In the genomic region with DNA sequence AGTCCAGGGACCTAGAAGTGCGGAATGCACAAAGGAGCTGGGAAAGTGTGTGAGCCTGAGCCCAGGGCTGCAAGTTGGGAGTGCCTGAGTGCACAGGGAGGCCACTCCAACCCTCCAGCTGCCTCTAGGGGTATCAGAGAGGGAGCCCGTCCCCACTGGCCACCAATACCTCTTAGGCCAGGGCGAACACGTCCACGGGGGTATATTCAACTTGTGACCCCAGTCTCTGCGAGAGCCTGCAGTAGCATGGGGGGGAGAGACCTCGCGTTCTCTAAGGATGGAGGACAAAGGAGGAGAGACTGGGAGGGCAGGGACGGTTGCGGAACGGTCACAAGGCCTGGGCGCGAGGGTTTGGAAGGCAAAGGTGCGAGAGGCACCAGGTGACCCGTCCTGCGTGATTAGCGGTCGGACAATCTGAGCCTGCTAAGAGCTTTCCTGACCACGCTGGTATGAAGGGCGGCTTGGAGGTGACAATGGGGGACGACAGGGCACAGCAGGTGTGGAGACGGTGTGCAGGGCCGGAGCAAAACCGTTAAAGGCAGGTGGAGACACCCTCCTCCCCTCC, we compare ENCODE assay signal across 6 cellular contexts. TPM values are rescaled to one million over a fixed set of nuclear protein-coding genes. Genes with fewer than 3 reads are reported as not detected.
A peak's percentile ranks its signal among the peaks of the same experiment; 100 is the strongest.
DNase-seq lines count a peak whose midpoint lies in the region; ATAC-seq and TF ChIP-seq lines count a peak whose summit lies in the region.

No MANE protein-coding gene starts in this region.

- TF ChIP-seq POLR2A in thyroid gland (IDR thresholded peaks at IDR 0.05) = no peak

- H3K9me2 ChIP-seq in PC-9 (ENCODE audit: insufficient read depth) = no peaks in the 10 kb centered on the region

- peaks cover 14% of the 10 kb centered on the region for H3K79me2 ChIP-seq in PC-9 (ENCODE audit: low read depth)

- peak overlapping the region; percentile 90 for H3K4me2 ChIP-seq in PC-9

- peak overlapping the region; percentile 69 for H2AFZ ChIP-seq in PC-9

- POLR2A ChIA-PET in PC-9 (lab: Charles Lee; ENCODE audit: unreplicated experiment) = interaction anchor here (0.5 kb wide), 1 partner anchor 363 kb away, joined by 5 read pairs; no protein-coding TSS in a partner anchor

- ATAC-seq in heart right ventricle = peak in 3 of 8 donors; percentile 1 to 8 (median 2)
- ATAC-seq in GM19467 (IDR thresholded peaks at IDR 0.05; ENCODE audit: unreplicated experiment) = no peak

- intact Hi-C loops in PC-9 (cut with micrococcal nuclease; ENCODE audit: unreplicated experiment) = no loop called here
- intact Hi-C loops in heart right ventricle (cut with DNase I) = loop anchor here in 1 of 10 donors (5.0 kb wide), 1 partner anchor 40 kb away; no protein-coding TSS in a partner anchor
- intact Hi-C loops in thyroid gland (cut with DNase I) = no loop called here

- H3K4me1 ChIP-seq in BE2C (peaks cover 3% of the 10 kb centered on the region; the same call in 1 of the 2 replicates), PC-9 (replicated peaks; ENCODE audit: insufficient read depth) (peaks cover 42% of the 10 kb centered on the region), heart right ventricle (peaks cover 12 to 56% (median 46%) of the 10 kb centered on the region in 9 donors), thyroid gland (peaks cover 17% of the 10 kb centered on the region in 2 donors)

- H3K27me3 ChIP-seq in BE2C = no peaks in the 10 kb centered on the region
- no peaks in the 10 kb centered on the region for H3K27me3 ChIP-seq in PC-9 (ENCODE audit: insufficient read depth, low read depth)
- H3K27me3 ChIP-seq in heart right ventricle = peaks cover 0 to 5% (median 0%) of the 10 kb centered on the region in 7 donors
- no peaks in the 10 kb centered on the region for H3K27me3 ChIP-seq in thyroid gland

- DNase-seq in BE2C (peak; percentile 33), PC-9 (peak in 1 of 2 experiments; percentile 23), heart right ventricle (no peak), thyroid gland (peak in 1 of 2 donors; percentile 31), NCI-H128 (lab: John Stamatoyannopoulos, UW; ENCODE audit: unreplicated experiment) (no peak)

- CTCF ChIA-PET in PC-9 (lab: Charles Lee) = no interaction called here

- WGBS in heart right ventricle, 2 donors = 14 to 18% methylated on average over 24 of the region's 24 CpGs
- 5 to 14% methylated on average over 23 to 24 of the region's 24 CpGs for WGBS in thyroid gland, 2 donors

- H3K36me3 ChIP-seq in BE2C = peaks cover 40% of the 10 kb centered on the region
- 0 out of 2 replicates have a peak, but pooled peaks cover 5% of the 10 kb centered on the region for H3K36me3 ChIP-seq in PC-9 (ENCODE audit: low read depth)
- peaks cover 0 to 34% (median 17%) of the 10 kb centered on the region in 9 donors for H3K36me3 ChIP-seq in heart right ventricle
- H3K36me3 ChIP-seq in thyroid gland = peaks cover 6 to 11% of the 10 kb centered on the region in 2 donors

- H3K27ac ChIP-seq in PC-9 = no peak overlapping the region
- peak overlapping the region in 9 of 10 donors; percentile 33 to 83 (median 65) for H3K27ac ChIP-seq in heart right ventricle
- H3K27ac ChIP-seq in thyroid gland = peak overlapping the region in 1 of 3 donors; percentile 16

- no peaks in the 10 kb centered on the region for H4K20me1 ChIP-seq in PC-9 (ENCODE audit: insufficient read depth)

- TF ChIP-seq CTCF in BE2C (IDR thresholded peaks at IDR 0.05; ENCODE audit: low read depth, low read length) = no peak
- TF ChIP-seq CTCF in PC-9 (conservative IDR thresholded peaks at IDR 0.05) = no peak
- no peak for TF ChIP-seq CTCF in heart right ventricle (IDR thresholded peaks at IDR 0.05)
- no peak for TF ChIP-seq CTCF in thyroid gland (IDR thresholded peaks at IDR 0.05)

- BruUV-seq in PC-9 (replicated peaks; lab: Mats Ljungman, UMichigan) = TSS peak; percentile 27

- no peaks in the 10 kb centered on the region for H3K9me3 ChIP-seq in BE2C
- no peaks in the 10 kb centered on the region for H3K9me3 ChIP-seq in PC-9 (ENCODE audit: insufficient read depth, low read depth)
- H3K9me3 ChIP-seq in heart right ventricle = no peaks in the 10 kb centered on the region
- H3K9me3 ChIP-seq in thyroid gland = no peaks in the 10 kb centered on the region

- H3K4me3 ChIP-seq in BE2C (ENCODE audit: low read depth, low read length) (peak overlapping the region; percentile 97), PC-9 (peak overlapping the region; percentile 61), heart right ventricle (peak overlapping the region; percentile 48 to 76 (median 63)), thyroid gland (replicated peaks in 1 of 3) (peak overlapping the region in 2 of 3 donors; percentile 11 to 49)

- H3F3A ChIP-seq in PC-9 (ENCODE audit: insufficient read depth, low read depth) = peaks cover 36% of the 10 kb centered on the region; the same call in 1 of the 2 replicates

RNA-seq across cellular contexts. Expression of gene CD320, which starts 0.7 kb away (rescaled TPM):
- 287 TPM for polyA plus RNA-seq in BE2C (2012; ENCODE audit: insufficient read depth, insufficient read length, low read depth)
- total RNA-seq in PC-9 (2021) (42.9 and 52.8 TPM in 2 replicates), heart right ventricle (10 to 100 TPM; 20.3 to 38.9 (median 26.0) TPM), thyroid gland (100 to 1,000 TPM in 1 of 4 donors, 10 to 100 TPM in 3; 20.8 to 114 (median 74.0) TPM)
- 10 to 100 TPM; 50.8 to 81.2 TPM for polyA plus RNA-seq in heart right ventricle

RNA-seq across cellular contexts. Expression of gene NDUFA7, which starts 13.7 kb away (rescaled TPM):
- polyA plus RNA-seq in BE2C (2012; ENCODE audit: insufficient read depth, insufficient read length, low read depth) = 211 TPM
- total RNA-seq in PC-9 (2021) (49.8 and 61.7 TPM in 2 replicates), heart right ventricle (100 to 1,000 TPM in 5 of 10 donors, 10 to 100 TPM in 5; 74.7 to 124 (median 99.7) TPM), thyroid gland (10 to 100 TPM in 2 of 4 donors, 1 to 10 TPM in 2; 3.8 to 39.7 (median 17.0) TPM)
- polyA plus RNA-seq in heart right ventricle = 100 to 1,000 TPM; 227 to 436 TPM

RNA-seq across cellular contexts. Expression of gene RPS28, which starts 13.8 kb away (rescaled TPM):
- 1,781 TPM for polyA plus RNA-seq in BE2C (2012; ENCODE audit: insufficient read depth, insufficient read length, low read depth)
- total RNA-seq in PC-9 (2021) = 1,283 and 1,512 TPM in 2 replicates
- 1,000 to 10,000 TPM in 9 of 10 donors, 100 to 1,000 TPM in 1; 992 to 1,375 (median 1,101) TPM for total RNA-seq in heart right ventricle
- polyA plus RNA-seq in heart right ventricle = 100 to 1,000 TPM; 883 to 920 TPM
- total RNA-seq in thyroid gland = 100 to 1,000 TPM; 262 to 525 (median 420) TPM

RNA-seq across cellular contexts. Expression of gene KANK3, which starts 35.6 kb away (rescaled TPM):
- polyA plus RNA-seq in BE2C (2012; ENCODE audit: insufficient read depth, insufficient read length, low read depth) = not detected
- 0.37 and 1.6 TPM in 2 replicates for total RNA-seq in PC-9 (2021)
- 10 to 100 TPM; 10.2 to 26.1 (median 16.7) TPM for total RNA-seq in heart right ventricle
- 10 to 100 TPM; 23.8 to 34.0 TPM for polyA plus RNA-seq in heart right ventricle
- 10 to 100 TPM; 21.1 to 49.7 (median 30.5) TPM for total RNA-seq in thyroid gland

RNA-seq across cellular contexts. Expression of gene ANGPTL4, which starts 56.5 kb away (rescaled TPM):
- 14.4 TPM for polyA plus RNA-seq in BE2C (2012; ENCODE audit: insufficient read depth, insufficient read length, low read depth)
- 0.30 TPM in 1 of 2 replicates, not detected in the other for total RNA-seq in PC-9 (2021)
- 100 to 1,000 TPM in 1 of 10 donors, 10 to 100 TPM in 1, 1 to 10 TPM in 8; 1.5 to 154 (median 4.5) TPM for total RNA-seq in heart right ventricle
- polyA plus RNA-seq in heart right ventricle = 10 to 100 TPM; 11.3 to 28.7 TPM
- 10 to 100 TPM; 19.9 to 99.8 (median 46.6) TPM for total RNA-seq in thyroid gland

Comparison
In these comparisons a context has a peak if more than half of its experiments do, and no peak if none do; other contexts are left out.
1. H3K4me3 ChIP-seq: peak in every context shown above with its lines; median percentile 97 in BE2C; 63 in heart right ventricle; 61 in PC-9; 30 in thyroid gland.